In genomic region chr2:48566582-48566981, GRCh38 we compare ENCODE assay signal across 13 cellular contexts. TPM values are rescaled to one million over a fixed set of nuclear protein-coding genes. Genes with fewer than 3 reads are reported as not detected.
DNase-seq lines count a peak whose midpoint lies in the region; ATAC-seq, FAIRE-seq and TF ChIP-seq lines count a peak whose summit lies in the region.
"Had no signal": no experiment of that assay in that cellular context is flagged by ENCODE, and none has a peak within 500 bp of the region (broad histone marks: within the 10 kb centered on the region; RNA-seq: fewer than 3 reads in every experiment).

No MANE protein-coding gene starts in this region.

- TF ChIP-seq RAD21 in A549 (conservative IDR thresholded peaks at IDR 0.05 in 1 of 2, IDR thresholded peaks at IDR 0.05 in 1 of 2): peak; percentile 14 to 41; a peak in 2 of 5 replicates

- H3K36me3 ChIP-seq in bronchial epithelial cell (ENCODE audit: control insufficient read depth, insufficient read depth, low read length) (no peaks in the 10 kb centered on the region), left lung (no peaks in the 10 kb centered on the region), small intestine (ENCODE audit: control insufficient read depth in 2 of 2, insufficient read depth in 2 of 2, low read length in 2 of 2) (no peaks in the 10 kb centered on the region)

- H3K4me2 ChIP-seq in A549: 0 out of 3 replicates have a peak overlapping the region, but pooled peaks have one; percentile 19

- peaks cover 19% of the 10 kb centered on the region for H3K4me1 Mint-ChIP-seq in HFFc6 (ENCODE audit: low read depth)
- H3K4me1 Mint-ChIP-seq: activated naive CD4-positive, alpha-beta T cell treated with anti-CD3 and anti-CD28 coated beads, Interleukin-2, amount 10 ng/mL, durations not matched to agents 7 days and 5 days had no signal

- peak overlapping the region; percentile 5; the same call in 1 of the 2 replicates for H3K4me3 Mint-ChIP-seq in HFFc6
- H3K4me3 Mint-ChIP-seq: activated naive CD4-positive, alpha-beta T cell treated with anti-CD3 and anti-CD28 coated beads, Interleukin-2, amount 10 ng/mL, durations not matched to agents 7 days and 5 days; CD4-positive, CD25-positive, alpha-beta regulatory T cell had no signal

- POLR2A ChIA-PET in A549 (lab: Yijun Ruan, JAX): no interaction called here

- H3K27ac ChIP-seq in A549: no peak overlapping the region
- H3K27ac ChIP-seq in left lung: no peak overlapping the region
- H3K27ac ChIP-seq in small intestine (ENCODE audit: low read depth in 1 of 2, low read length in 1 of 2): no peak overlapping the region

- intact Hi-C loops in left lung (cut with DNase I): no loop called here

- CTCF ChIA-PET in A549 (lab: Yijun Ruan, JAX): interaction anchor here (1.2 to 6.0 kb wide), 2 partner anchors 22 to 44 kb away, joined by 3 to 27 read pairs; no protein-coding TSS in a partner anchor

- no peak for TF ChIP-seq POLR2A in A549 (IDR thresholded peaks at IDR 0.05; ENCODE audit: low read length)

- H3K4me1 ChIP-seq in A549 (no peaks in the 10 kb centered on the region), left lung (peaks cover 3 to 17% of the 10 kb centered on the region in 2 donors), small intestine (ENCODE audit: control insufficient read depth in 2 of 2, insufficient read depth in 1 of 2, low read depth in 1 of 2, low read length in 1 of 2) (no peaks in the 10 kb centered on the region)

- H3K9me3 ChIP-seq in A549 (no peaks in the 10 kb centered on the region), left lung (no peaks in the 10 kb centered on the region), small intestine (ENCODE audit: control insufficient read depth, low read depth) (no peaks in the 10 kb centered on the region)

- ATAC-seq in A549: peak; percentile 69 to 84; a peak in 5 of 6 replicates
- ATAC-seq in left lung: peak; percentile 35
- no peak for ATAC-seq in GM21381 (IDR thresholded peaks at IDR 0.05; ENCODE audit: unreplicated experiment)
- ATAC-seq: activated CD4-positive, CD25-positive, alpha-beta regulatory T cell treated with anti-CD3 and anti-CD28 coated beads, Interleukin-2, amount 50 U/mL, for 24 hours; HCT116 had no signal

- TF ChIP-seq CTCF in A549 (IDR thresholded peaks at IDR 0.05): peak; percentile 36; the same call in 2 of the 3 replicates
- TF ChIP-seq CTCF in HFFc6 (IDR thresholded peaks at IDR 0.05): peak; percentile 66
- peak; percentile 11 for TF ChIP-seq CTCF in bronchial epithelial cell (IDR thresholded peaks at IDR 0.05; ENCODE audit: insufficient read depth, low read length, severe bottlenecking)
- peak in 1 of 2 donors; percentile 26 for TF ChIP-seq CTCF in left lung (IDR thresholded peaks at IDR 0.05)

- H3K27me3 Mint-ChIP-seq in HFFc6 (ENCODE audit: insufficient read depth): peaks cover 5% of the 10 kb centered on the region
- H3K27me3 Mint-ChIP-seq: CD4-positive, CD25-positive, alpha-beta regulatory T cell had no signal

- FAIRE-seq in A549 (lab: Jason Lieb, UNC): no peak
- no peak for FAIRE-seq in bronchial epithelial cell (lab: Jason Lieb, UNC)
- FAIRE-seq in small intestine (lab: Jason Lieb, UNC): no peak

- H3K9me3 Mint-ChIP-seq in HFFc6: no peaks in the 10 kb centered on the region
- H3K9me3 Mint-ChIP-seq: activated naive CD4-positive, alpha-beta T cell treated with anti-CD3 and anti-CD28 coated beads, Interleukin-2, amount 10 ng/mL, durations not matched to agents 7 days and 5 days had no signal

- no peak for TF ChIP-seq EP300 in A549 (IDR thresholded peaks at IDR 0.05)

- H3K36me3 Mint-ChIP-seq in HFFc6 (ENCODE audit: low read depth): no peaks in the 10 kb centered on the region
- H3K36me3 Mint-ChIP-seq: activated naive CD4-positive, alpha-beta T cell treated with anti-CD3 and anti-CD28 coated beads, Interleukin-2, amount 10 ng/mL, durations not matched to agents 7 days and 5 days; CD4-positive, CD25-positive, alpha-beta regulatory T cell had no signal

- 4% methylated on average over 5 of the region's 5 CpGs for WGBS in A549 (ENCODE audit: missing lambda C conversion rate)
- 27 to 35% (median 29%) methylated on average over 5 of the region's 5 CpGs for WGBS in small intestine, 3 donors

- H3K27ac Mint-ChIP-seq in HFFc6: no peak overlapping the region
- H3K27ac Mint-ChIP-seq: activated naive CD4-positive, alpha-beta T cell treated with anti-CD3 and anti-CD28 coated beads, Interleukin-2, amount 10 ng/mL, durations not matched to agents 7 days and 5 days; CD4-positive, CD25-positive, alpha-beta regulatory T cell had no signal

- H3K4me3 ChIP-seq in A549: no peak overlapping the region
- no peak overlapping the region for H3K4me3 ChIP-seq in bronchial epithelial cell (ENCODE audit: low read depth, low read length)
- H3K4me3 ChIP-seq in left lung: no peak overlapping the region
- H3K4me3 ChIP-seq in small intestine (ENCODE audit: low read depth in 1 of 2, low read length in 2 of 2): no peak overlapping the region

- DNase-seq in A549 (ENCODE audit: low read depth in 1 of 2, low spot score in 1 of 2) (peak; percentile 33 to 47), HFFc6 (peak; percentile 11), bronchial epithelial cell (ENCODE audit: low read depth) (no peak), left lung (no peak), small intestine (no peak), NCI-H2107 treated with DMSO at 0.1 percent for 48 hours (lab: John Stamatoyannopoulos, UW; ENCODE audit: unreplicated experiment) (no peak), ecto neural progenitor cell (ENCODE audit: low spot score) (no peak)
- DNase-seq: activated naive CD4-positive, alpha-beta T cell treated with anti-CD3 and anti-CD28 coated beads, Interleukin-2, amount 10 ng/mL, durations not matched to agents 7 days and 5 days; CD4-positive, CD25-positive, alpha-beta regulatory T cell; glutamatergic neuron had no signal

- H3K27me3 ChIP-seq in bronchial epithelial cell (ENCODE audit: control insufficient read depth, insufficient read depth, low read length) (no peaks in the 10 kb centered on the region), left lung (no peaks in the 10 kb centered on the region), small intestine (ENCODE audit: control insufficient read depth in 2 of 2, insufficient read depth in 2 of 2, low read length in 2 of 2) (no peaks in the 10 kb centered on the region)

TF ChIP-seq in A549, 52 proteins besides CTCF, POLR2A, EP300 and RAD21:
- TF ChIP-seq USF2 (IDR thresholded peaks at IDR 0.05): no peak
- no peak for TF ChIP-seq FOXS1 (CRISPR knock-in tag; IDR thresholded peaks at IDR 0.05)
- no peak for TF ChIP-seq CHD2 (IDR thresholded peaks at IDR 0.05; ENCODE audit: low read length, partially characterized antibody)
- no peak for TF ChIP-seq SMC3 (IDR thresholded peaks at IDR 0.05)
- no peak for TF ChIP-seq EHF (CRISPR knock-in tag; IDR thresholded peaks at IDR 0.05)
- no peak for TF ChIP-seq HOXB13 (CRISPR knock-in tag; IDR thresholded peaks at IDR 0.05; ENCODE audit: low read depth)
- TF ChIP-seq CBX2 (IDR thresholded peaks at IDR 0.05; ENCODE audit: borderline replicate concordance, low read depth): no peak
- no peak for TF ChIP-seq TP53 (CRISPR knock-in tag; IDR thresholded peaks at IDR 0.05)

RNA-seq across cellular contexts. Expression of gene STON1, which starts 36.6 kb away (rescaled TPM):
- 1.0 and 1.2 TPM in 2 replicates for polyA plus RNA-seq in A549 (2011; rRNA removed)
- 0.16 and 0.25 TPM in 2 replicates for polyA plus RNA-seq in A549 (2012; cell fraction: cytosol; rRNA removed)
- 1.2 and 1.3 TPM in 2 replicates for polyA plus RNA-seq in A549 (2012; cell fraction: nucleus; rRNA removed)
- polyA plus RNA-seq in A549 (2017; fragmentation: RNase III; extraction: RNeasy Plus Mini Kit Qiagen cat#74134 plus additional on column Dnase treatment): 0.55 to 0.88 TPM (median 0.86 TPM) in 3 replicates
- 0.66 and 0.92 TPM in 2 replicates for polyA minus RNA-seq in A549 (2011; rRNA and poly(A)+ RNA removed)
- total RNA-seq in HFFc6 (2021; fragmentation: NEBNext Ultra II Directional; extraction: Animal tissue kit (Norgen Biotek cat#: 25700)): 1 to 10 TPM; 1.3 to 4.3 (median 3.1) TPM
- 0.26 and 0.79 TPM in 2 replicates for total RNA-seq in bronchial epithelial cell
- total RNA-seq in left lung: 10 to 100 TPM; 12.4 to 17.6 TPM
- polyA plus RNA-seq in small intestine: 1 to 10 TPM in 2 of 3 donors, under 1 TPM in 1; 0.45 to 4.7 (median 1.4) TPM

RNA-seq across cellular contexts. Expression of gene GTF2A1L, which starts 51.1 kb away (rescaled TPM):
- polyA plus RNA-seq in A549 (2011; rRNA removed) (not detected in 2 replicates), A549 (2017; fragmentation: RNase III; extraction: RNeasy Plus Mini Kit Qiagen cat#74134 plus additional on column Dnase treatment) (not detected in 3 replicates), small intestine (1 to 10 TPM in 1 of 3 donors, under 1 TPM in 1, not detected in 1; 0.39 to 1.6 TPM)
- polyA plus RNA-seq in A549 (2012; cell fraction: cytosol; rRNA removed): not detected in 2 replicates
- polyA plus RNA-seq in A549 (2012; cell fraction: nucleus; rRNA removed): not detected in 2 replicates
- not detected in 2 replicates for polyA minus RNA-seq in A549 (2011; rRNA and poly(A)+ RNA removed)
- not detected for total RNA-seq in HFFc6 (2021; fragmentation: NEBNext Ultra II Directional; extraction: Animal tissue kit (Norgen Biotek cat#: 25700))
- total RNA-seq in bronchial epithelial cell (0.26 TPM in 1 of 2 replicates, not detected in the other), left lung (under 1 TPM in 1 of 2 donors, not detected in 1; 0.34 TPM)
- total RNA-seq: CD4-positive, CD25-positive, alpha-beta regulatory T cell had no signal
- polyA plus RNA-seq: CD4-positive, CD25-positive, alpha-beta regulatory T cell had no signal

Comparison
In these comparisons a context has a peak if more than half of its experiments do, and no peak if none do; other contexts are left out.
1. DNase-seq: peak in A549 (2 of 2) and HFFc6 (single experiment); none in bronchial epithelial cell (single experiment), left lung (0 of 2), small intestine (single experiment), NCI-H2107 treated with DMSO at 0.1 percent for 48 hours (single experiment) and ecto neural progenitor cell (single experiment).